21 cellular contexts compared by ENCODE assay signal in genomic region chr17:79890706-79891105, GRCh38. TPM values are rescaled to one million over a fixed set of nuclear protein-coding genes. Genes with fewer than 3 reads are reported as not detected.
DNase-seq lines count a peak whose midpoint lies in the region; ATAC-seq and TF ChIP-seq lines count a peak whose summit lies in the region.
"Had no signal": no experiment of that assay in that cellular context is flagged by ENCODE, and none has a peak within 500 bp of the region (broad histone marks: within the 10 kb centered on the region; RNA-seq: fewer than 3 reads in every experiment).

No MANE protein-coding gene starts in this region.

- H3K36me3 ChIP-seq in H7 (replicated peaks; ENCODE audit: control insufficient read depth, insufficient read depth, low read length) (no peaks in the 10 kb centered on the region), body of pancreas (replicated peaks in 1 of 2; ENCODE audit: insufficient read depth in 1 of 2, low read depth in 2 of 2) (no peaks in the 10 kb centered on the region)
- H3K36me3 ChIP-seq: BLaER1 treated with 17β-estradiol and CSF1 and Interleukin-3, amounts not matched to agents 10 nM and 100 nM; gastroesophageal sphincter; ovary; tibial artery had no signal

- peak; percentile 63 for DNase-seq in D341Med (ENCODE audit: low spot score)
- peak; percentile 32 for DNase-seq in H7
- peak in 3 of 4 donors; percentile 6 to 31 (median 28) for DNase-seq in body of pancreas
- peak; percentile 41 for DNase-seq in posterior vena cava (ENCODE audit: low spot score)
- DNase-seq in foreskin fibroblast = no peak
- no peak for DNase-seq in HuH-7 (ENCODE audit: low spot score)
- DNase-seq: activated CD4-positive, alpha-beta T cell treated with anti-CD3 and anti-CD28 coated beads, Interleukin-2, amount 50 U/mL, for 4 hours; activated naive CD4-positive, alpha-beta T cell treated with anti-CD3 and anti-CD28 coated beads for 36 hours; activated T-cell treated with anti-CD3 and anti-CD28 coated beads, Interleukin-2, amount 50 U/mL, for 72 hours; amniotic stem cell; Calu3; hippocampal formation; NCI-H1694 treated with DMSO at 0.1 percent for 48 hours; NCI-H774; stimulated activated CD4-positive, alpha-beta T cell treated with anti-CD3 and anti-CD28 coated beads, Interleukin-2, amount 100 ng/mL, for 48 hours had no signal

- TF ChIP-seq CTCF in body of pancreas (IDR thresholded peaks at IDR 0.05) (no peak), foreskin fibroblast (IDR thresholded peaks at IDR 0.05; ENCODE audit: low read depth, low read length) (no peak)

- H3K4me3 ChIP-seq in H7 (ENCODE audit: insufficient read depth, low read depth, low read length) (no peak overlapping the region), body of pancreas (no peak overlapping the region), foreskin fibroblast (ENCODE audit: low read depth in 1 of 2, low read length in 2 of 2) (no peak overlapping the region)
- H3K4me3 ChIP-seq: BLaER1 treated with 17β-estradiol and CSF1 and Interleukin-3, amounts not matched to agents 10 nM and 100 nM; gastroesophageal sphincter; GM23248; ovary; tibial artery had no signal

- intact Hi-C loops in body of pancreas (cut with DNase I) = no loop called here
- intact Hi-C loops in posterior vena cava (cut with DNase I) = no loop called here

- H3K4me1 ChIP-seq in body of pancreas = peaks cover 5% of the 10 kb centered on the region
- H3K4me1 ChIP-seq: gastroesophageal sphincter, tibial artery had no signal

- 28 to 46% methylated on average over 4 to 9 of the region's 9 CpGs for WGBS in body of pancreas, 2 donors

- H3K27ac ChIP-seq in body of pancreas = no peak overlapping the region
- H3K27ac ChIP-seq: BLaER1 treated with 17β-estradiol and CSF1 and Interleukin-3, amounts not matched to agents 10 nM and 100 nM; gastroesophageal sphincter; GM23248; ovary; tibial artery had no signal

- H3K27me3 ChIP-seq in H7 (ENCODE audit: control insufficient read depth, insufficient read depth, low read length) (no peaks in the 10 kb centered on the region; the same call in 1 of the 2 replicates), body of pancreas (no peaks in the 10 kb centered on the region)
- H3K27me3 ChIP-seq: BLaER1 treated with 17β-estradiol and CSF1 and Interleukin-3, amounts not matched to agents 10 nM and 100 nM; ovary had no signal

- no peak for TF ChIP-seq POLR2A in body of pancreas (IDR thresholded peaks at IDR 0.05)

- no peak for ATAC-seq in body of pancreas
- ATAC-seq in HG02763 (IDR thresholded peaks at IDR 0.05; ENCODE audit: unreplicated experiment) = no peak
- ATAC-seq: activated T-cell treated with anti-CD3 and anti-CD28 coated beads, Interleukin-2, amount 50 U/mL, for 72 hours; gastroesophageal sphincter had no signal

- H3K9me3 ChIP-seq in body of pancreas = no peaks in the 10 kb centered on the region
- H3K9me3 ChIP-seq: BLaER1 treated with 17β-estradiol and CSF1 and Interleukin-3, amounts not matched to agents 10 nM and 100 nM; gastroesophageal sphincter; ovary; tibial artery had no signal

RNA-seq across cellular contexts. Expression of gene CBX4, which starts 51.5 kb away (rescaled TPM):
- total RNA-seq in H7 (2014; rRNA removed; shearing (Covaris generic)) = 6.4 and 6.6 TPM in 2 replicates
- 10 to 100 TPM; 15.6 to 17.8 TPM for total RNA-seq in body of pancreas
- 10 to 100 TPM; 11.5 to 14.4 TPM for total RNA-seq in posterior vena cava

Comparison
In these comparisons a context has a peak if more than half of its experiments do, and no peak if none do; other contexts are left out.
1. DNase-seq: peak in D341Med (single experiment), H7 (single experiment), body of pancreas (3 of 4) and posterior vena cava (single experiment); none in foreskin fibroblast (0 of 2) and HuH-7 (single experiment).